ENCODE assay signal across 8 cellular contexts in genomic region chr10:22629843-22630228, GRCh38.
A peak's percentile ranks its signal among the peaks of the same experiment; 100 is the strongest.
DNase-seq lines count a peak whose midpoint lies in the region; ATAC-seq and TF ChIP-seq lines count a peak whose summit lies in the region.

No MANE protein-coding gene starts in this region.

- peak overlapping the region; percentile 93 for H3K27ac Mint-ChIP-seq in activated CD4-positive, alpha-beta T cell treated with anti-CD3 and anti-CD28 coated beads, Interleukin-2, amount 10 ng/mL, durations not matched to agents 7 days and 5 days

- H3K9me3 Mint-ChIP-seq in activated CD4-positive, alpha-beta T cell treated with anti-CD3 and anti-CD28 coated beads, Interleukin-2, amount 10 ng/mL, durations not matched to agents 7 days and 5 days = no peaks in the 10 kb centered on the region

- 87 to 91% (median 90%) methylated on average over 4 of the region's 4 CpGs for WGBS in adrenal gland, 4 donors

- peak overlapping the region; percentile 72 for H3K4me3 Mint-ChIP-seq in activated CD4-positive, alpha-beta T cell treated with anti-CD3 and anti-CD28 coated beads, Interleukin-2, amount 10 ng/mL, durations not matched to agents 7 days and 5 days

- H3K27ac ChIP-seq in adrenal gland (peak overlapping the region in 3 of 5 donors; percentile 51 to 74 (median 52)), foreskin keratinocyte (no peak overlapping the region)

- TF ChIP-seq CTCF in adrenal gland (IDR thresholded peaks at IDR 0.05) (no peak), foreskin keratinocyte (conservative IDR thresholded peaks at IDR 0.05) (no peak)

- no peaks in the 10 kb centered on the region for H3K27me3 Mint-ChIP-seq in activated CD4-positive, alpha-beta T cell treated with anti-CD3 and anti-CD28 coated beads, Interleukin-2, amount 10 ng/mL, durations not matched to agents 7 days and 5 days

- H3K4me1 ChIP-seq in adrenal gland (replicated peaks in 1 of 2) (peaks cover 0 to 55% of the 10 kb centered on the region in 2 donors), foreskin keratinocyte (peaks cover 19% of the 10 kb centered on the region)

- H3K9me3 ChIP-seq in adrenal gland (replicated peaks in 1 of 3) = no peaks in the 10 kb centered on the region

- intact Hi-C loops in adrenal gland (cut with DNase I) = no loop called here

- no peaks in the 10 kb centered on the region for H3K27me3 ChIP-seq in adrenal gland
- H3K27me3 ChIP-seq in foreskin keratinocyte = no peaks in the 10 kb centered on the region

- POLR2A ChIA-PET in activated CD4-positive, alpha-beta T cell treated with anti-CD3 and anti-CD28 coated beads, Interleukin-2, amount 10 ng/mL, durations not matched to agents 7 days and 5 days (lab: Charles Lee) = interaction anchor here (0.6 to 1.2 kb wide), 2 partner anchors 18 to 80 kb away, joined by 4 to 5 read pairs; no protein-coding TSS in a partner anchor

- CTCF ChIA-PET in activated CD4-positive, alpha-beta T cell treated with anti-CD3 and anti-CD28 coated beads, Interleukin-2, amount 10 ng/mL, durations not matched to agents 7 days and 5 days (lab: Charles Lee) = interaction anchor here (0.6 to 2.1 kb wide), 6 partner anchors 16 to 171 kb away, joined by 4 to 5 read pairs (median 5); no protein-coding TSS in a partner anchor

- ATAC-seq in HG03432 (IDR thresholded peaks at IDR 0.05; ENCODE audit: unreplicated experiment) (peak; percentile 29), foreskin keratinocyte (no peak), GM19463 (IDR thresholded peaks at IDR 0.05; ENCODE audit: unreplicated experiment) (no peak)
- ATAC-seq in stimulated activated naive CD8-positive, alpha-beta T cell treated with anti-CD3 and anti-CD28 coated beads, Interleukin-15, Interleukin-2, amounts not matched to agents 100 U/mL and 50 U/mL, for 24 hours = peak; percentile 45

- DNase-seq in activated CD4-positive, alpha-beta T cell treated with anti-CD3 and anti-CD28 coated beads, Interleukin-2, amount 10 ng/mL, durations not matched to agents 7 days and 5 days = no peak
- DNase-seq in activated CD4-positive, alpha-beta T cell treated with anti-CD3 and anti-CD28 coated beads, Interleukin-2, amount 50 U/mL, for 1 hour = no peak
- no peak for DNase-seq in adrenal gland
- peak; percentile 49 for DNase-seq in stimulated activated naive CD8-positive, alpha-beta T cell treated with anti-CD3 and anti-CD28 coated beads, Interleukin-15, Interleukin-2, amounts not matched to agents 100 U/mL and 50 U/mL, for 24 hours
- no peak for DNase-seq in foreskin keratinocyte
- DNase-seq in NCI-H345 treated with DMSO at 0.1 percent for 48 hours (lab: John Stamatoyannopoulos, UW; ENCODE audit: unreplicated experiment) = no peak

- no peak overlapping the region for H3K4me3 ChIP-seq in adrenal gland

- H3K36me3 ChIP-seq in adrenal gland (replicated peaks in 1 of 2) = no peaks in the 10 kb centered on the region

- peaks cover 92% of the 10 kb centered on the region for H3K4me1 Mint-ChIP-seq in activated CD4-positive, alpha-beta T cell treated with anti-CD3 and anti-CD28 coated beads, Interleukin-2, amount 10 ng/mL, durations not matched to agents 7 days and 5 days

- no peak for TF ChIP-seq POLR2A in adrenal gland (IDR thresholded peaks at IDR 0.05)

- H3K36me3 Mint-ChIP-seq in activated CD4-positive, alpha-beta T cell treated with anti-CD3 and anti-CD28 coated beads, Interleukin-2, amount 10 ng/mL, durations not matched to agents 7 days and 5 days (ENCODE audit: low read depth) = peaks cover 17% of the 10 kb centered on the region

Comparison
In these comparisons a context has a peak if more than half of its experiments do, and no peak if none do; other contexts are left out.
1. ATAC-seq: peak in HG03432 (single experiment) and stimulated activated naive CD8-positive, alpha-beta T cell treated with anti-CD3 and anti-CD28 coated beads, Interleukin-15, Interleukin-2, amounts not matched to agents 100 U/mL and 50 U/mL, for 24 hours (single experiment); none in foreskin keratinocyte (single experiment) and GM19463 (single experiment).